Comparison of ENCODE assay signal across 8 cellular contexts in the genomic region with DNA sequence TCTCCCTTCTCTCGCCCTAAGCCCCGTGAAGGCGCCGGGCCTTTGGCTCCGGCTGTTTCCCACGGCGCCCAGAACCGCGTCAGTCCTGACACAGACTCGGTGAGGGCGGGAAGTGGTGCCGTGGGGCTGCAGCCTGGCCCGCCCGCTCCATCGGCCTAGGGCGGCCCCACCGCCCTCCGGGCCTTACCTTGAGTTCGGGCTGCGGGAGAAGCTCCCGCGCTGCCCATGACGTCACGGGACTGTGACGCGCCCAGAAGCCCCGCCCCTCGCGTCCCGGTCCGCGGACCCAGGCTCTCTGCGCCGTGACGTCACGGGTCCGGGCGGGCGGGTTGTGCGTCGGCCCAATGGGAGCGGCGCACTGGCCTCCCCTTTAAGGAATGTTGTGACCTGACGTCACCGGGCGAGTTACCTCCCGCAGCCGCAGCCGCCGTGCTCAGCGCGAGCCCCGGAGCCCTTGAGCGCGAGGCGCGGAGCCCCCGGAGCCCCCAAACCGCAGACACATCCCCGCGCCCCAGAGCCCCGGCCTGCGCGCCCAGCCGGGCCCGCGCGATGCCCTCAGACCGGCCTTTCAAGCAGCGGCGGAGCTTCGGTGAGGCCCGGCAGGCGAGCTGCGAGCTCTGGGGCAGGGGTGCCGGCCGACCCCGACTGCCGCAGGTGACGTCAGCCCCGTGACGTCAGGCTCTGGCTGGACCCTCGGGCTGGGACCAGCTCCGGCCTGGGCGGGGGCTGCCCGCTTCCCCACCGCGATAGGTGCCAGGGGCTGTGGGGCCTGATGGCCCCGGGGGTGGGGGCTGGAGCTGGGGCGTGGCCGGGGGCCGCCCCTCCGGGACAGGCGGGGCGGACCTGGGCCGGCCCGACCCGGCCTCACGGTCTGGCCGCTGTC. TPM values are rescaled to one million over a fixed set of nuclear protein-coding genes. Genes with fewer than 3 reads are reported as not detected.
DNase-seq lines count a peak whose midpoint lies in the region; ATAC-seq, FAIRE-seq and TF ChIP-seq lines count a peak whose summit lies in the region.

A gene (plus strand): TSS at position 399 of the 883 bp plus-strand sequence. CDS start 151 bp downstream, at position 550.

- no peaks in the 10 kb centered on the region for H3K9me3 Mint-ChIP-seq in type B pancreatic cell

- peak; percentile 87 for DNase-seq in GM12892 (ENCODE audit: insufficient read length)
- peak; percentile 89 to 97 (median 96) for DNase-seq in T-helper 2 cell
- peak; percentile 80 for DNase-seq in astrocyte of the cerebellum (ENCODE audit: low read depth)
- peak; percentile 97 to 99 (median 98) for DNase-seq in right cardiac atrium
- peak; percentile 95 to 97 for DNase-seq in psoas muscle
- peak; percentile 99 for DNase-seq in type B pancreatic cell (ENCODE audit: extremely low spot score, unreplicated experiment)

- H3K4me1 ChIP-seq in right cardiac atrium (ENCODE audit: control insufficient read depth, insufficient read depth, low read length) (no peaks in the 10 kb centered on the region), psoas muscle (peaks cover 7% of the 10 kb centered on the region)

- ATAC-seq in HG03521 (IDR thresholded peaks at IDR 0.05; ENCODE audit: unreplicated experiment) (peak; percentile 60), right cardiac atrium (peak; percentile 94 to 95), psoas muscle (peak; percentile 94 to 96 (median 94)), GM21515 (IDR thresholded peaks at IDR 0.05; ENCODE audit: unreplicated experiment) (no peak)

- H3K4me3 ChIP-seq in astrocyte of the cerebellum (ENCODE audit: low read depth, low read length) (peak within 1 kb of the TSS; percentile 73), right cardiac atrium (ENCODE audit: low read length) (peak within 1 kb of the TSS; percentile 70), psoas muscle (peak within 1 kb of the TSS; percentile 82)

- intact Hi-C loops in right cardiac atrium (cut with DNase I) (no loop called here), psoas muscle (cut with DNase I) (loop anchor here in 1 of 2 donors (5.0 kb wide), 1 partner anchor 149 kb away; no protein-coding TSS in a partner anchor)

- 2% methylated on average over 100 of the region's 100 CpGs for WGBS in right cardiac atrium
- WGBS in psoas muscle, 3 donors = 1 to 3% (median 1%) methylated on average over 78 to 100 of the region's 100 CpGs

- no peaks in the 10 kb centered on the region for H3K27me3 Mint-ChIP-seq in type B pancreatic cell

- no peak for TF ChIP-seq POLR2A in GM12892 (IDR thresholded peaks at IDR 0.05; ENCODE audit: low read depth, low read length)

- no peaks in the 10 kb centered on the region for H3K27me3 ChIP-seq in right cardiac atrium (ENCODE audit: control insufficient read depth, insufficient read depth)
- H3K27me3 ChIP-seq in psoas muscle (ENCODE audit: insufficient read depth in 3 of 3, low read length in 2 of 3) = no peaks in the 10 kb centered on the region

- FAIRE-seq in GM12892 (lab: Jason Lieb, UNC) = peak; percentile 94

- H3K4me1 Mint-ChIP-seq in type B pancreatic cell (ENCODE audit: unreplicated experiment) = peaks cover 18% of the 10 kb centered on the region

- in situ Hi-C loops in astrocyte of the cerebellum (cut with HindIII; ENCODE audit: low sequenced_read_pairs) = no loop called here

- H3K27ac Mint-ChIP-seq in type B pancreatic cell = peak within 1 kb of the TSS; percentile 90

- H3K27ac ChIP-seq in right cardiac atrium (ENCODE audit: low read length) = peak within 1 kb of the TSS; percentile 65
- H3K27ac ChIP-seq in psoas muscle = peak within 1 kb of the TSS; percentile 86

- peaks cover 11% of the 10 kb centered on the region for H3K36me3 Mint-ChIP-seq in type B pancreatic cell

- TF ChIP-seq CTCF in astrocyte of the cerebellum (IDR thresholded peaks at IDR 0.05; ENCODE audit: low read depth, low read length, missing control alignments) (no peak), psoas muscle (IDR thresholded peaks at IDR 0.05) (no peak), type B pancreatic cell (conservative IDR thresholded peaks at IDR 0.05) (no peak)

- peak within 1 kb of the TSS; percentile 88 for H3K4me3 Mint-ChIP-seq in type B pancreatic cell

- H3K9me3 ChIP-seq in right cardiac atrium (ENCODE audit: control insufficient read depth, low read length) = no peaks in the 10 kb centered on the region
- H3K9me3 ChIP-seq in psoas muscle = no peaks in the 10 kb centered on the region

- H3K36me3 ChIP-seq in psoas muscle (ENCODE audit: insufficient read depth in 1 of 2, low read depth in 1 of 2) = no peaks in the 10 kb centered on the region

RNA-seq across cellular contexts. Expression of the gene that starts here (rescaled TPM):
- polyA plus RNA-seq in GM12892 (2012; ENCODE audit: missing spikeins) = 1.3 TPM
- total RNA-seq in right cardiac atrium (10 to 100 TPM; 61.8 to 85.7 (median 79.8) TPM), psoas muscle (10 to 100 TPM; 27.4 to 44.9 (median 37.5) TPM), type B pancreatic cell (ENCODE audit: low replicate concordance) (83.9 and 85.2 TPM in 2 replicates)
- polyA plus RNA-seq in right cardiac atrium (116 TPM), psoas muscle (10 to 100 TPM; 27.4 to 90.5 (median 30.9) TPM)
